In genomic region chr1:232211149-232211548, GRCh38 we compare ENCODE assay signal across 9 cellular contexts.
DNase-seq lines count a peak whose midpoint lies in the region; ATAC-seq and TF ChIP-seq lines count a peak whose summit lies in the region.
"Had no signal": no experiment of that assay in that cellular context is flagged by ENCODE, and none has a peak within 500 bp of the region (broad histone marks: within the 10 kb centered on the region; RNA-seq: fewer than 3 reads in every experiment).

No MANE protein-coding gene starts in this region.

- intact Hi-C loops in head of caudate nucleus (cut with DNase I), result no loop called here

- no peaks in the 10 kb centered on the region for H3K9me3 Mint-ChIP-seq in endothelial cell (ENCODE audit: unreplicated experiment)

- no peaks in the 10 kb centered on the region for H3K4me1 ChIP-seq in Karpas-422 (ENCODE audit: low read length)

- H3K27ac ChIP-seq in Karpas-422 (ENCODE audit: low read length), result no peak overlapping the region

- H3K4me1 Mint-ChIP-seq in endothelial cell (ENCODE audit: unreplicated experiment), result peaks cover 3% of the 10 kb centered on the region

- H2AFZ ChIP-seq in Karpas-422 (ENCODE audit: low read length), result no peak overlapping the region

- H3K36me3 ChIP-seq in Karpas-422 (ENCODE audit: insufficient read depth, low read length), result no peaks in the 10 kb centered on the region

- TF ChIP-seq CTCF in endothelial cell (IDR thresholded peaks at IDR 0.05; ENCODE audit: unreplicated experiment), result peak; percentile 71

- H3K9me2 ChIP-seq in Karpas-422 (replicated peaks; ENCODE audit: insufficient read depth, low read length), result no peaks in the 10 kb centered on the region

- H3K79me2 ChIP-seq in Karpas-422 (ENCODE audit: low read length), result no peaks in the 10 kb centered on the region

- H3K9me3 ChIP-seq in Karpas-422 (ENCODE audit: low read length), result no peaks in the 10 kb centered on the region

- H4K20me1 ChIP-seq in Karpas-422 (ENCODE audit: insufficient read depth, low read depth, low read length), result no peaks in the 10 kb centered on the region

- H3K4me3 Mint-ChIP-seq in endothelial cell (ENCODE audit: unreplicated experiment), result no peak overlapping the region

- no peak overlapping the region for H3K27ac Mint-ChIP-seq in endothelial cell (ENCODE audit: unreplicated experiment)

- no peaks in the 10 kb centered on the region for H3K27me3 Mint-ChIP-seq in endothelial cell (ENCODE audit: unreplicated experiment)

- H3K4me3 ChIP-seq in Karpas-422 (ENCODE audit: low read length), result no peak overlapping the region

- no peak overlapping the region for H3K9ac ChIP-seq in Karpas-422 (ENCODE audit: low read length)

- no peak overlapping the region for H3K4me2 ChIP-seq in Karpas-422 (ENCODE audit: low read depth, low read length, poor library complexity, severe bottlenecking)

- H3K36me3 Mint-ChIP-seq in endothelial cell (ENCODE audit: low read depth, unreplicated experiment), result no peaks in the 10 kb centered on the region

- ATAC-seq in GM18519 (IDR thresholded peaks at IDR 0.05; ENCODE audit: low FRiP score, unreplicated experiment) (peak; percentile 69), HG03095 (IDR thresholded peaks at IDR 0.05; ENCODE audit: unreplicated experiment) (no peak)

- no peaks in the 10 kb centered on the region for H3K27me3 ChIP-seq in Karpas-422 (ENCODE audit: low read length)

- DNase-seq in 8988T (peak; percentile 21), Karpas-422 (peak; percentile 71), endothelial cell (ENCODE audit: low spot score) (peak; percentile 13), head of caudate nucleus (no peak), A172 (ENCODE audit: low spot score) (no peak), MV-4-11 (lab: John Stamatoyannopoulos, UW) (no peak)
- DNase-seq: amygdala had no signal

Comparison
In these comparisons a context has a peak if more than half of its experiments do, and no peak if none do; other contexts are left out.
1. DNase-seq: peak in 8988T (single experiment), Karpas-422 (single experiment) and endothelial cell (single experiment); none in head of caudate nucleus (0 of 42), A172 (single experiment) and MV-4-11 (single experiment).